ENCODE assay signal across 1 cellular context in the genomic region with DNA sequence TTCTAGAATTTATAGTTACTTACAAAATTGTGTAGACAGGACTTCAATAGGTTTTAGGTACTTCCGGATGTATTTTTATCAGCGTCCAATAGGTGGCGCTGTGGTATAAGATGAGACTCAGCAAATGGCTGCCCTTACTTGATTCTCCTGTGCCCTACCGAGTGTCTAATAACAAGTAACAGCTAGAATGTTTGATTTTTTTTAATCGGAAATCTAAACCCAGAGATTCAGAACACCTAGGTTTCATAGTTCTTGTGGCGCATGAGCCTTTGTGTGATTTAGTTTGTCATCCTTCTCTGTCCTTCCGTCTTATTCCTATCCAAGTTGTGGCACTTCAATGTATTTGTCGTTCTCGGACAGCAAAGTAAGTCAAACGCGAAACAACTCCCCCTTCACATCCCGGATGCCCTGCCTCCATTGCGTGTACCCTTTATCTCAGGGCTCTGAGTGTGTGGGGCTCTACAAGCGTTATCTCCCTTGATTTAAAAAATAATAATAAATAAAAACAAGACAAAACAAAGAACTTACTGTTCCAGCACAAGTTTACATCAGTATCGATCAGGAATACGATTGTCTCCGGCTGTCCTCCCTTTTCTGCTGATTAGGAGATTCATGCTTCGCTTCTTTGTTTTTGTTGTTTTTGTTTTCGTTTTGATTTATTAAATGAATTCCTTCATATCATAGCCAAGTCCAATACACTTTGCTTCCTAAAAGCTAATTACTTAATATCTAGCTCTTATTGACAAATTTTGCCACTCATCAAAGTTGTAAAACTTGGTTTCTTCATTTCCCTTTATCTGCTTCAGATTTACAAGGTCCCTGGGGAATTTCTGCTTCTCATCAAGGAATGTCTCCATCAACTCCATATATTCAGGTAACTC.
A peak's percentile ranks its signal among the peaks of the same experiment; 100 is the strongest.
TF ChIP-seq lines count a peak whose summit lies in the region.

No MANE protein-coding gene starts in this region.

TF ChIP-seq in K562, 482 proteins besides CTCF, POLR2A, EP300 and RAD21 (continued from another document and continues in another):
- TF ChIP-seq PATZ1 (CRISPR knock-in tag; IDR thresholded peaks at IDR 0.05; ENCODE audit: borderline replicate concordance) (no peak), ZNF212 (CRISPR knock-in tag; IDR thresholded peaks at IDR 0.05) (no peak), KLF1 (tag; IDR thresholded peaks at IDR 0.05) (no peak), RBM39 (optimal IDR thresholded peaks at IDR 0.05; ENCODE audit: low read depth, low read length) (no peak), BRD4 (IDR thresholded peaks at IDR 0.05) (0 out of 2 replicates have a peak, but pooled peaks have one; percentile 54), KLF13 (tag; IDR thresholded peaks at IDR 0.05; ENCODE audit: borderline replicate concordance, low read depth) (no peak), ZNF436 (CRISPR knock-in tag; IDR thresholded peaks at IDR 0.05) (no peak), U2AF1 (optimal IDR thresholded peaks at IDR 0.05; ENCODE audit: low read depth, low read length) (no peak), ZNF57 (CRISPR knock-in tag; IDR thresholded peaks at IDR 0.05) (no peak), ZEB2 (IDR thresholded peaks at IDR 0.05) (peak; percentile 21; the same call in 1 of the 2 replicates), GATAD2A (IDR thresholded peaks at IDR 0.05) (no peak), ZNF79 (CRISPR knock-in tag; IDR thresholded peaks at IDR 0.05; ENCODE audit: low read depth) (no peak), ZBTB11 (CRISPR knock-in tag; IDR thresholded peaks at IDR 0.05) (peak in 1 of 3 experiments; percentile 55; a peak in 1 of 6 replicates), ELF2 (CRISPR knock-in tag; IDR thresholded peaks at IDR 0.05) (peak; percentile 85), POLR2AphosphoS2 (IDR thresholded peaks at IDR 0.05; ENCODE audit: low read length) (no peak), RFX5 (IDR thresholded peaks at IDR 0.05; ENCODE audit: low read depth, low read length) (no peak), ATF1 (CRISPR knock-in tag; IDR thresholded peaks at IDR 0.05) (no peak), ATF1 (tag; IDR thresholded peaks at IDR 0.05) (0 out of 2 replicates have a peak, but pooled peaks have one; percentile 16), CHD1 (IDR thresholded peaks at IDR 0.05; ENCODE audit: low read length) (no peak), ZKSCAN3 (CRISPR knock-in tag; IDR thresholded peaks at IDR 0.05) (no peak), SIN3A (IDR thresholded peaks at IDR 0.05; ENCODE audit: borderline replicate concordance in 2 of 2, control insufficient read depth in 1 of 2, low read depth in 2 of 2, low read length in 2 of 2) (no peak), ATF2 (CRISPR knock-in tag; IDR thresholded peaks at IDR 0.05) (no peak), ZNF444 (CRISPR knock-in tag; IDR thresholded peaks at IDR 0.05) (no peak), ZNF586 (CRISPR knock-in tag; conservative IDR thresholded peaks at IDR 0.05) (no peak), SNIP1 (IDR thresholded peaks at IDR 0.05; ENCODE audit: low read depth) (no peak)
- TF ChIP-seq, protein P1, sequence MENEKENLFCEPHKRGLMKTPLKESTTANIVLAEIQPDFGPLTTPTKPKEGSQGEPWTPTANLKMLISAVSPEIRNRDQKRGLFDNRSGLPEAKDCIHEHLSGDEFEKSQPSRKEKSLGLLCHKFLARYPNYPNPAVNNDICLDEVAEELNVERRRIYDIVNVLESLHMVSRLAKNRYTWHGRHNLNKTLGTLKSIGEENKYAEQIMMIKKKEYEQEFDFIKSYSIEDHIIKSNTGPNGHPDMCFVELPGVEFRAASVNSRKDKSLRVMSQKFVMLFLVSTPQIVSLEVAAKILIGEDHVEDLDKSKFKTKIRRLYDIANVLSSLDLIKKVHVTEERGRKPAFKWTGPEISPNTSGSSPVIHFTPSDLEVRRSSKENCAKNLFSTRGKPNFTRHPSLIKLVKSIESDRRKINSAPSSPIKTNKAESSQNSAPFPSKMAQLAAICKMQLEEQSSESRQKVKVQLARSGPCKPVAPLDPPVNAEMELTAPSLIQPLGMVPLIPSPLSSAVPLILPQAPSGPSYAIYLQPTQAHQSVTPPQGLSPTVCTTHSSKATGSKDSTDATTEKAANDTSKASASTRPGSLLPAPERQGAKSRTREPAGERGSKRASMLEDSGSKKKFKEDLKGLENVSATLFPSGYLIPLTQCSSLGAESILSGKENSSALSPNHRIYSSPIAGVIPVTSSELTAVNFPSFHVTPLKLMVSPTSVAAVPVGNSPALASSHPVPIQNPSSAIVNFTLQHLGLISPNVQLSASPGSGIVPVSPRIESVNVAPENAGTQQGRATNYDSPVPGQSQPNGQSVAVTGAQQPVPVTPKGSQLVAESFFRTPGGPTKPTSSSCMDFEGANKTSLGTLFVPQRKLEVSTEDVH (IDR thresholded peaks at IDR 0.05; ENCODE audit: low read depth, partially characterized antibody): peak; percentile 35
- TF ChIP-seq, protein P2, sequence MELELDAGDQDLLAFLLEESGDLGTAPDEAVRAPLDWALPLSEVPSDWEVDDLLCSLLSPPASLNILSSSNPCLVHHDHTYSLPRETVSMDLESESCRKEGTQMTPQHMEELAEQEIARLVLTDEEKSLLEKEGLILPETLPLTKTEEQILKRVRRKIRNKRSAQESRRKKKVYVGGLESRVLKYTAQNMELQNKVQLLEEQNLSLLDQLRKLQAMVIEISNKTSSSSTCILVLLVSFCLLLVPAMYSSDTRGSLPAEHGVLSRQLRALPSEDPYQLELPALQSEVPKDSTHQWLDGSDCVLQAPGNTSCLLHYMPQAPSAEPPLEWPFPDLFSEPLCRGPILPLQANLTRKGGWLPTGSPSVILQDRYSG (tag; conservative IDR thresholded peaks at IDR 0.05; ENCODE audit: low read depth): no peak
- TF ChIP-seq, protein P3, sequence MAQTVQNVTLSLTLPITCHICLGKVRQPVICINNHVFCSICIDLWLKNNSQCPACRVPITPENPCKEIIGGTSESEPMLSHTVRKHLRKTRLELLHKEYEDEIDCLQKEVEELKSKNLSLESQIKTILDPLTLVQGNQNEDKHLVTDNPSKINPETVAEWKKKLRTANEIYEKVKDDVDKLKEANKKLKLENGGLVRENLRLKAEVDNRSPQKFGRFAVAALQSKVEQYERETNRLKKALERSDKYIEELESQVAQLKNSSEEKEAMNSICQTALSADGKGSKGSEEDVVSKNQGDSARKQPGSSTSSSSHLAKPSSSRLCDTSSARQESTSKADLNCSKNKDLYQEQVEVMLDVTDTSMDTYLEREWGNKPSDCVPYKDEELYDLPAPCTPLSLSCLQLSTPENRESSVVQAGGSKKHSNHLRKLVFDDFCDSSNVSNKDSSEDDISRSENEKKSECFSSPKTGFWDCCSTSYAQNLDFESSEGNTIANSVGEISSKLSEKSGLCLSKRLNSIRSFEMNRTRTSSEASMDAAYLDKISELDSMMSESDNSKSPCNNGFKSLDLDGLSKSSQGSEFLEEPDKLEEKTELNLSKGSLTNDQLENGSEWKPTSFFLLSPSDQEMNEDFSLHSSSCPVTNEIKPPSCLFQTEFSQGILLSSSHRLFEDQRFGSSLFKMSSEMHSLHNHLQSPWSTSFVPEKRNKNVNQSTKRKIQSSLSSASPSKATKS (CRISPR knock-in tag; IDR thresholded peaks at IDR 0.05): no peak
- TF ChIP-seq, protein P4, sequence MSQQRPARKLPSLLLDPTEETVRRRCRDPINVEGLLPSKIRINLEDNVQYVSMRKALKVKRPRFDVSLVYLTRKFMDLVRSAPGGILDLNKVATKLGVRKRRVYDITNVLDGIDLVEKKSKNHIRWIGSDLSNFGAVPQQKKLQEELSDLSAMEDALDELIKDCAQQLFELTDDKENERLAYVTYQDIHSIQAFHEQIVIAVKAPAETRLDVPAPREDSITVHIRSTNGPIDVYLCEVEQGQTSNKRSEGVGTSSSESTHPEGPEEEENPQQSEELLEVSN (IDR thresholded peaks at IDR 0.05; ENCODE audit: borderline replicate concordance in 1 of 2, extremely low read depth in 1 of 2, insufficient read depth in 1 of 2, insufficient read length in 1 of 2, low read depth in 1 of 2, low read length in 1 of 2, poor library complexity in 1 of 2, severe bottlenecking in 1 of 2): no peak
- TF ChIP-seq, protein P5, sequence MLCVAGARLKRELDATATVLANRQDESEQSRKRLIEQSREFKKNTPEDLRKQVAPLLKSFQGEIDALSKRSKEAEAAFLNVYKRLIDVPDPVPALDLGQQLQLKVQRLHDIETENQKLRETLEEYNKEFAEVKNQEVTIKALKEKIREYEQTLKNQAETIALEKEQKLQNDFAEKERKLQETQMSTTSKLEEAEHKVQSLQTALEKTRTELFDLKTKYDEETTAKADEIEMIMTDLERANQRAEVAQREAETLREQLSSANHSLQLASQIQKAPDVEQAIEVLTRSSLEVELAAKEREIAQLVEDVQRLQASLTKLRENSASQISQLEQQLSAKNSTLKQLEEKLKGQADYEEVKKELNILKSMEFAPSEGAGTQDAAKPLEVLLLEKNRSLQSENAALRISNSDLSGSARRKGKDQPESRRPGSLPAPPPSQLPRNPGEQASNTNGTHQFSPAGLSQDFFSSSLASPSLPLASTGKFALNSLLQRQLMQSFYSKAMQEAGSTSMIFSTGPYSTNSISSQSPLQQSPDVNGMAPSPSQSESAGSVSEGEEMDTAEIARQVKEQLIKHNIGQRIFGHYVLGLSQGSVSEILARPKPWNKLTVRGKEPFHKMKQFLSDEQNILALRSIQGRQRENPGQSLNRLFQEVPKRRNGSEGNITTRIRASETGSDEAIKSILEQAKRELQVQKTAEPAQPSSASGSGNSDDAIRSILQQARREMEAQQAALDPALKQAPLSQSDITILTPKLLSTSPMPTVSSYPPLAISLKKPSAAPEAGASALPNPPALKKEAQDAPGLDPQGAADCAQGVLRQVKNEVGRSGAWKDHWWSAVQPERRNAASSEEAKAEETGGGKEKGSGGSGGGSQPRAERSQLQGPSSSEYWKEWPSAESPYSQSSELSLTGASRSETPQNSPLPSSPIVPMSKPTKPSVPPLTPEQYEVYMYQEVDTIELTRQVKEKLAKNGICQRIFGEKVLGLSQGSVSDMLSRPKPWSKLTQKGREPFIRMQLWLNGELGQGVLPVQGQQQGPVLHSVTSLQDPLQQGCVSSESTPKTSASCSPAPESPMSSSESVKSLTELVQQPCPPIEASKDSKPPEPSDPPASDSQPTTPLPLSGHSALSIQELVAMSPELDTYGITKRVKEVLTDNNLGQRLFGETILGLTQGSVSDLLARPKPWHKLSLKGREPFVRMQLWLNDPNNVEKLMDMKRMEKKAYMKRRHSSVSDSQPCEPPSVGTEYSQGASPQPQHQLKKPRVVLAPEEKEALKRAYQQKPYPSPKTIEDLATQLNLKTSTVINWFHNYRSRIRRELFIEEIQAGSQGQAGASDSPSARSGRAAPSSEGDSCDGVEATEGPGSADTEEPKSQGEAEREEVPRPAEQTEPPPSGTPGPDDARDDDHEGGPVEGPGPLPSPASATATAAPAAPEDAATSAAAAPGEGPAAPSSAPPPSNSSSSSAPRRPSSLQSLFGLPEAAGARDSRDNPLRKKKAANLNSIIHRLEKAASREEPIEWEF (CRISPR knock-in tag; IDR thresholded peaks at IDR 0.05): 0 out of 2 replicates have a peak, but pooled peaks have one; percentile 36
- TF ChIP-seq, protein P6, sequence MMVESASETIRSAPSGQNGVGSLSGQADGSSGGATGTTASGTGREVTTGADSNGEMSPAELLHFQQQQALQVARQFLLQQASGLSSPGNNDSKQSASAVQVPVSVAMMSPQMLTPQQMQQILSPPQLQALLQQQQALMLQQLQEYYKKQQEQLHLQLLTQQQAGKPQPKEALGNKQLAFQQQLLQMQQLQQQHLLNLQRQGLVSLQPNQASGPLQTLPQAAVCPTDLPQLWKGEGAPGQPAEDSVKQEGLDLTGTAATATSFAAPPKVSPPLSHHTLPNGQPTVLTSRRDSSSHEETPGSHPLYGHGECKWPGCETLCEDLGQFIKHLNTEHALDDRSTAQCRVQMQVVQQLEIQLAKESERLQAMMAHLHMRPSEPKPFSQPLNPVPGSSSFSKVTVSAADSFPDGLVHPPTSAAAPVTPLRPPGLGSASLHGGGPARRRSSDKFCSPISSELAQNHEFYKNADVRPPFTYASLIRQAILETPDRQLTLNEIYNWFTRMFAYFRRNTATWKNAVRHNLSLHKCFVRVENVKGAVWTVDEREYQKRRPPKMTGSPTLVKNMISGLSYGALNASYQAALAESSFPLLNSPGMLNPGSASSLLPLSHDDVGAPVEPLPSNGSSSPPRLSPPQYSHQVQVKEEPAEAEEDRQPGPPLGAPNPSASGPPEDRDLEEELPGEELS (CRISPR knock-in tag; IDR thresholded peaks at IDR 0.05; ENCODE audit: borderline replicate concordance): no peak
